ENCODE assay signal across 1 cellular context in genomic region chr3:141114816-141115458, GRCh38.
TF ChIP-seq lines count a peak whose summit lies in the region.

No MANE protein-coding gene starts in this region.

TF ChIP-seq in SK-N-SH, 30 proteins besides CTCF, POLR2A, EP300 and RAD21:
- TF ChIP-seq, protein P1, sequence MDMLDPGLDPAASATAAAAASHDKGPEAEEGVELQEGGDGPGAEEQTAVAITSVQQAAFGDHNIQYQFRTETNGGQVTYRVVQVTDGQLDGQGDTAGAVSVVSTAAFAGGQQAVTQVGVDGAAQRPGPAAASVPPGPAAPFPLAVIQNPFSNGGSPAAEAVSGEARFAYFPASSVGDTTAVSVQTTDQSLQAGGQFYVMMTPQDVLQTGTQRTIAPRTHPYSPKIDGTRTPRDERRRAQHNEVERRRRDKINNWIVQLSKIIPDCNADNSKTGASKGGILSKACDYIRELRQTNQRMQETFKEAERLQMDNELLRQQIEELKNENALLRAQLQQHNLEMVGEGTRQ (IDR thresholded peaks at IDR 0.05; ENCODE audit: borderline replicate concordance, low read depth, low read length): no peak
- TF ChIP-seq GABPA (IDR thresholded peaks at IDR 0.05; ENCODE audit: low read depth) (no peak), PBX3 (IDR thresholded peaks at IDR 0.05) (no peak), SMC3 (IDR thresholded peaks at IDR 0.05; ENCODE audit: low read depth, low read length) (no peak), RCOR1 (IDR thresholded peaks at IDR 0.05; ENCODE audit: low read length) (no peak), EZH2phosphoT487 (IDR thresholded peaks at IDR 0.05; ENCODE audit: borderline replicate concordance, low read depth) (no peak), ELF1 (IDR thresholded peaks at IDR 0.05) (no peak), CHD2 (IDR thresholded peaks at IDR 0.05; ENCODE audit: low read length, partially characterized antibody) (no peak), RXRA (IDR thresholded peaks at IDR 0.05; ENCODE audit: borderline replicate concordance, low read depth) (no peak), SIN3A (IDR thresholded peaks at IDR 0.05; ENCODE audit: borderline replicate concordance, low read depth, low read length) (no peak), NFIC (IDR thresholded peaks at IDR 0.05; ENCODE audit: borderline replicate concordance) (no peak), TAF1 (IDR thresholded peaks at IDR 0.05; ENCODE audit: borderline replicate concordance, low read depth, low read length) (no peak)
- TF ChIP-seq, protein P2, sequence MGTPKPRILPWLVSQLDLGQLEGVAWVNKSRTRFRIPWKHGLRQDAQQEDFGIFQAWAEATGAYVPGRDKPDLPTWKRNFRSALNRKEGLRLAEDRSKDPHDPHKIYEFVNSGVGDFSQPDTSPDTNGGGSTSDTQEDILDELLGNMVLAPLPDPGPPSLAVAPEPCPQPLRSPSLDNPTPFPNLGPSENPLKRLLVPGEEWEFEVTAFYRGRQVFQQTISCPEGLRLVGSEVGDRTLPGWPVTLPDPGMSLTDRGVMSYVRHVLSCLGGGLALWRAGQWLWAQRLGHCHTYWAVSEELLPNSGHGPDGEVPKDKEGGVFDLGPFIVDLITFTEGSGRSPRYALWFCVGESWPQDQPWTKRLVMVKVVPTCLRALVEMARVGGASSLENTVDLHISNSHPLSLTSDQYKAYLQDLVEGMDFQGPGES (IDR thresholded peaks at IDR 0.05; ENCODE audit: low read depth, low read length): no peak
